23 cellular contexts compared by ENCODE assay signal in the genomic region with DNA sequence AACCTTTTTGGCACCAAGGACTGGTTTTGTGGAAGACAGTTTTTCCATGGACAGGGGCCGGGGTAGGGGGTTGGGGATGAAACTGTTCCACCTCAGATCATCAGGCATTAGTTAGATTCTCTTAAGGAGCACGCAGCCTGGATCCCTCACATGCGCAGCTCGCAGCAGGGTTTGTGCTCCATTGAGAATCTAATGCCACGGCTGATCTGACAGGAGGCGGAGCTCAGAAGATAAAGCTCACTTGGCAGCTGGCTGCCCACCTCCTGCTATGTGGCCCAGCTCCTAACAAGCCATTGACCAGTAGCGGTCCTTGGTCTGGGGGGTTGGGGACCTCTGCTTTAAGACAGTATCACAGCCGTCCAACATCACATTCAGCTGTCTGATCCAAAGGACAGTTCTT.
DNase-seq lines count a peak whose midpoint lies in the region; ATAC-seq, FAIRE-seq and TF ChIP-seq lines count a peak whose summit lies in the region.
"Had no signal": no experiment of that assay in that cellular context is flagged by ENCODE, and none has a peak within 500 bp of the region (broad histone marks: within the 10 kb centered on the region; RNA-seq: fewer than 3 reads in every experiment).

No MANE protein-coding gene starts in this region.

- H3K27me3 ChIP-seq in AG04450 (ENCODE audit: control insufficient read depth, insufficient read depth, low read length) (no peaks in the 10 kb centered on the region), hepatocyte (no peaks in the 10 kb centered on the region), pancreas (no peaks in the 10 kb centered on the region), GM23248 (replicated peaks; ENCODE audit: insufficient read depth) (no peaks in the 10 kb centered on the region)
- H3K27me3 ChIP-seq: BE2C had no signal

- H3K4me2 ChIP-seq in hepatocyte (no peak overlapping the region), GM23248 (ENCODE audit: unreplicated experiment) (no peak overlapping the region)
- H3K4me2 ChIP-seq: SK-N-SH had no signal

- no peak for TF ChIP-seq CTCF in AG04450 (IDR thresholded peaks at IDR 0.05; ENCODE audit: low read depth, low read length)
- no peak for TF ChIP-seq CTCF in hepatocyte (IDR thresholded peaks at IDR 0.05; ENCODE audit: poor library complexity)
- no peak for TF ChIP-seq CTCF in pancreas (IDR thresholded peaks at IDR 0.05)

- H3K4me1 ChIP-seq in hepatocyte (ENCODE audit: insufficient read depth) (peaks cover 6% of the 10 kb centered on the region), pancreas (peaks cover 5 to 33% (median 13%) of the 10 kb centered on the region in 3 donors), GM23248 (ENCODE audit: insufficient read depth) (peaks cover 20% of the 10 kb centered on the region)

- 85% methylated on average over 8 of the region's 8 CpGs for WGBS in hepatocyte (ENCODE audit: low lambda C conversion rate, missing lambda C conversion rate)
- WGBS in pancreas, 2 donors = 39 to 45% methylated on average over 8 of the region's 8 CpGs
- 95 to 97% methylated on average over 8 of the region's 8 CpGs for WGBS in GM23248 (ENCODE audit: low coverage in 1 of 2, low lambda C conversion rate in 2 of 2, missing lambda C conversion rate in 2 of 2), 2 experiments

- no peak overlapping the region for H3K9ac ChIP-seq in GM23248
- H3K9ac ChIP-seq: SK-N-SH had no signal

- intact Hi-C loops in pancreas (cut with DNase I) = no loop called here

- DNase-seq in AG04450 (ENCODE audit: low read depth, low spot score) (no peak), NCI-H82 treated with DMSO at 0.1 percent for 48 hours (lab: John Stamatoyannopoulos, UW; ENCODE audit: unreplicated experiment) (peak; percentile 36), hepatocyte (ENCODE audit: low spot score) (no peak), pancreas (peak in 3 of 6 donors; percentile 35 to 42 (median 41)), iPS-NIHi7 (ENCODE audit: extremely low spot score) (no peak), GM23248 (no peak)
- DNase-seq: BE2C, DMS53, GDM1, KG1, NCI-H1092 treated with DMSO at 0.1 percent for 48 hours, NCI-H1436 treated with DMSO at 0.1 percent for 48 hours, NCI-H1930, NCI-H526 treated with DMSO at 0.1 percent for 48 hours, SIG-M5, SK-N-SH had no signal

- H3K36me3 ChIP-seq in hepatocyte (replicated peaks; ENCODE audit: insufficient read depth, low read depth) (no peaks in the 10 kb centered on the region), pancreas (no peaks in the 10 kb centered on the region), GM23248 (ENCODE audit: low read depth) (no peaks in the 10 kb centered on the region)
- H3K36me3 ChIP-seq: BE2C had no signal

- in situ Hi-C loops in GM23248 (cut with MboI) = no loop called here

- H3K9me3 ChIP-seq in AG04450 (ENCODE audit: control insufficient read depth, insufficient read depth, low read length) = no peaks in the 10 kb centered on the region
- no peaks in the 10 kb centered on the region for H3K9me3 ChIP-seq in hepatocyte (ENCODE audit: low read depth)
- no peaks in the 10 kb centered on the region for H3K9me3 ChIP-seq in pancreas
- H3K9me3 ChIP-seq in GM23248 (ENCODE audit: low read depth) = no peaks in the 10 kb centered on the region
- H3K9me3 ChIP-seq: BE2C, SK-N-SH had no signal

- no peak overlapping the region for H2AFZ ChIP-seq in hepatocyte
- H2AFZ ChIP-seq in GM23248 = no peak overlapping the region

- ATAC-seq in pancreas (peak; percentile 54 to 69 (median 64)), HG03565 (IDR thresholded peaks at IDR 0.05; ENCODE audit: unreplicated experiment) (no peak), HG03432 (IDR thresholded peaks at IDR 0.05; ENCODE audit: unreplicated experiment) (no peak)

- H3K79me2 ChIP-seq in hepatocyte (no peaks in the 10 kb centered on the region), GM23248 (ENCODE audit: insufficient read depth) (no peaks in the 10 kb centered on the region)

- peaks cover 17% of the 10 kb centered on the region; the same call in 1 of the 2 replicates for H3F3A ChIP-seq in GM23248 (ENCODE audit: insufficient read depth)

- no peaks in the 10 kb centered on the region for H3K9me2 ChIP-seq in hepatocyte (replicated peaks; ENCODE audit: insufficient read depth)
- H3K9me2 ChIP-seq in GM23248 (ENCODE audit: insufficient read depth) = no peaks in the 10 kb centered on the region
- H3K9me2 ChIP-seq: SK-N-SH had no signal

- H3K27ac ChIP-seq in AG04450 (ENCODE audit: low read depth, low read length) = peak overlapping the region; percentile 21
- peak overlapping the region; percentile 22 for H3K27ac ChIP-seq in hepatocyte
- peak overlapping the region in 3 of 4 donors; percentile 15 to 78 (median 74) for H3K27ac ChIP-seq in pancreas
- no peak overlapping the region for H3K27ac ChIP-seq in GM23248
- H3K27ac ChIP-seq: HL-60 had no signal

- no peak overlapping the region for H3K4me3 ChIP-seq in AG04450 (ENCODE audit: low read depth, low read length)
- no peak overlapping the region for H3K4me3 ChIP-seq in hepatocyte
- no peak overlapping the region for H3K4me3 ChIP-seq in pancreas
- no peak overlapping the region for H3K4me3 ChIP-seq in GM23248

- H4K20me1 ChIP-seq in hepatocyte (ENCODE audit: insufficient read depth, poor library complexity, severe bottlenecking) (no peaks in the 10 kb centered on the region), GM23248 (ENCODE audit: insufficient read depth) (no peaks in the 10 kb centered on the region)

- FAIRE-seq in pancreas (lab: Jason Lieb, UNC) = no peak
- FAIRE-seq: A204.1, D721Med, GM18507, H54 had no signal

- CTCF ChIA-PET in AG04450 (lab: Charles Lee) = interaction anchor here (0.6 to 3.0 kb wide), 2 partner anchors 44 to 162 kb away, joined by 3 to 6 read pairs; no protein-coding TSS in a partner anchor

- POLR2A ChIA-PET in AG04450 (lab: Yijun Ruan, JAX) = interaction anchor here (0.7 kb wide), 2 partner anchors 9 to 15 kb away, joined by 3 read pairs; no protein-coding TSS in a partner anchor

Comparison
In these comparisons a context has a peak if more than half of its experiments do, and no peak if none do; other contexts are left out.
1. ATAC-seq: peak in pancreas (4 of 4); none in HG03565 (single experiment) and HG03432 (single experiment).